In genomic region chr2:82278409-82278808, GRCh38 we compare ENCODE assay signal across 24 cellular contexts.
"Had no signal": no experiment of that assay in that cellular context is flagged by ENCODE, and none has a peak within 500 bp of the region (broad histone marks: within the 10 kb centered on the region; RNA-seq: fewer than 3 reads in every experiment).

No MANE protein-coding gene starts in this region.

- DNase-seq: natural killer cell; occipital lobe; ovary; posterior cingulate gyrus; psoas muscle; right cardiac atrium; right lobe of liver; sigmoid colon; small intestine; stimulated activated CD4-positive, alpha-beta T cell treated with anti-CD3 and anti-CD28 coated beads, Interleukin-15, amount 100 ng/mL, for 24 hours; stimulated activated CD4-positive, alpha-beta T cell treated with anti-CD3 and anti-CD28 coated beads, Interleukin-2, amount 100 ng/mL, for 24 hours; stimulated activated CD4-positive, alpha-beta T cell treated with anti-CD3 and anti-CD28 coated beads, Interleukin-2, amount 100 ng/mL, for 48 hours; stimulated activated CD4-positive, alpha-beta T cell treated with anti-CD3 and anti-CD28 coated beads, Interleukin-4, amount 100 ng/mL, for 24 hours; stimulated activated naive B cell treated with anti-CD40 and anti-IgM and Interleukin-4, amounts not matched to agents 10 μg/mL and 1 μg/mL and 100 μg/mL, for 72 hours; stimulated activated naive CD4-positive, alpha-beta T cell treated with Interleukin-2 at 50 U/mL for 16 hours; stomach; thyroid gland; trophoblast cell; upper lobe of left lung; uterus had no signal

- H3K9me3 ChIP-seq: ovary, psoas muscle, right lobe of liver, sigmoid colon, thoracic aorta, thyroid gland, tibial nerve, upper lobe of left lung, uterus had no signal

- H3K27me3 ChIP-seq: neural progenitor cell, ovary, right lobe of liver, sigmoid colon, stomach, thyroid gland, tibial nerve, upper lobe of left lung, uterus had no signal

- H3K4me1 ChIP-seq: parathyroid adenoma, psoas muscle, right lobe of liver, sigmoid colon, stomach, thyroid gland, tibial nerve, upper lobe of left lung, uterus had no signal

- H3K27ac ChIP-seq: neural progenitor cell, ovary, parathyroid adenoma, psoas muscle, right lobe of liver, sigmoid colon, stomach, thoracic aorta, thyroid gland, tibial nerve, upper lobe of left lung, uterus had no signal

- H3K9ac ChIP-seq: neural progenitor cell, parathyroid adenoma had no signal

- H3K36me3 ChIP-seq: neural progenitor cell, ovary, right lobe of liver, sigmoid colon, stomach, thoracic aorta, thyroid gland, tibial nerve, upper lobe of left lung, uterus had no signal

- H3K4me3 ChIP-seq: neural progenitor cell, ovary, psoas muscle, right lobe of liver, sigmoid colon, stomach, thoracic aorta, thyroid gland, tibial nerve, upper lobe of left lung, uterus had no signal
